Comparison of ENCODE assay signal across 9 cellular contexts in the genomic region with DNA sequence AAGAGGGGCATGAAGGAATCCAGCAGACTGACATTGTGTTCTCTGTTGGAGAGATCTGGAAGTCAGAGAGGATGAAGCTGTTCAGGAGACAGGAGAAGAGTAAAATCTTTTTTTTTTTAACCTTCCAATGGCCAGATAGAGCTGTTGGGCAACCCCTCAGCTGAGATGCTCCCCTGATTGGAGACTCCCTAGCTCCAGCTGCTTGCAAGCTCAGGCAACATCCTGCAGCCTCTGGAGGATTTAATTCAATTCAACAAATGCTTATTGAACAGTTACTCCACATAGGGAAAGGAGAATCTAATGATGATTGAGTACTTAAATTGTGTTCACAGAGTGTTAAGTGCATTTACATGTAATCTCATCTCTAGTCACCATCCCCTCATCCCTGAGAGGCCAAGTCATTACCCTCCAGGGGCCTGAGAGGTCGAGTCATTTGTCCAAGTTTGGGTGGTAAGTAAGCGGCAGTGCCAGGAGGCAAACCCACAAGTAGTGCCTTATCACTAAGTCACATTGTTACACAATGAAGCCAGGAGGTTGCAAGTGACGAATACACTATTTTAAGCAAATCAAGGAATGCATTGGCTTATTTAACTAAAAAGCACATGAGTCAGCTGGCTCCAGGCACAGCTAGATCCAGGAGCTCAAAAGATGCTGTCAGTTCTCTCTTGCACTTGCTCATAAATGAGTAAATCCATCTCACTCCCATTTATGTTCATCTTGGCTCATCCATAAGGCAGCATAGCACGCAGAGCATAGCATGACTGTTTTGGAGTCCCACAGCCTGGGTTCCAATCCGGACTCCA.
DNase-seq lines count a peak whose midpoint lies in the region; ATAC-seq, FAIRE-seq and TF ChIP-seq lines count a peak whose summit lies in the region.
"Had no signal": no experiment of that assay in that cellular context is flagged by ENCODE, and none has a peak within 500 bp of the region (broad histone marks: within the 10 kb centered on the region; RNA-seq: fewer than 3 reads in every experiment).

No MANE protein-coding gene starts in this region.

- FAIRE-seq in H54 (lab: Jason Lieb, UNC) = peak; percentile 45
- FAIRE-seq: endometrium had no signal

- DNase-seq in H54 (ENCODE audit: insufficient read length, low spot score) = peak; percentile 67
- DNase-seq in SK-MEL-5 (ENCODE audit: low read depth, low spot score) = peak; percentile 58
- DNase-seq in glomerular endothelial cell (ENCODE audit: extremely low read depth, low read depth, low spot score) = peak; percentile 20
- peak; percentile 94 for DNase-seq in skeletal muscle cell (ENCODE audit: low read depth)
- DNase-seq in stimulated activated CD8-positive, alpha-beta memory T cell treated with anti-CD3 and anti-CD28 coated beads, Interleukin-4, amount 100 ng/mL, for 48 hours = no peak
- no peak for DNase-seq in activated naive CD4-positive, alpha-beta T cell treated with anti-CD3 and anti-CD28 coated beads, Interleukin-2, amount 50 U/mL, for 16 hours
- DNase-seq in GF-D8 (lab: John Stamatoyannopoulos, UW) = no peak

- no peak for ATAC-seq in HG02623 (IDR thresholded peaks at IDR 0.05; ENCODE audit: unreplicated experiment)

- TF ChIP-seq POLR2A in H54 (IDR thresholded peaks at IDR 0.05; ENCODE audit: low read depth, low read length) = no peak

- no peak overlapping the region for H3K4me3 ChIP-seq in skeletal muscle cell (ENCODE audit: low read depth, low read length)

- in situ Hi-C loops in SK-MEL-5 (cut with HindIII; ENCODE audit: low pct_unique_long_range_greater_than_20kb, low sequenced_read_pairs) = no loop called here

Comparison
In these comparisons a context has a peak if more than half of its experiments do, and no peak if none do; other contexts are left out.
1. DNase-seq: peak in H54 (single experiment), SK-MEL-5 (single experiment), glomerular endothelial cell (single experiment) and skeletal muscle cell (single experiment); none in stimulated activated CD8-positive, alpha-beta memory T cell treated with anti-CD3 and anti-CD28 coated beads, Interleukin-4, amount 100 ng/mL, for 48 hours (single experiment), activated naive CD4-positive, alpha-beta T cell treated with anti-CD3 and anti-CD28 coated beads, Interleukin-2, amount 50 U/mL, for 16 hours (single experiment) and GF-D8 (single experiment).